ENCODE assay signal across 14 cellular contexts in genomic region chr10:132532784-132533560, GRCh38. TPM values are rescaled to one million over a fixed set of nuclear protein-coding genes. Genes with fewer than 3 reads are reported as not detected.
DNase-seq lines count a peak whose midpoint lies in the region; ATAC-seq and TF ChIP-seq lines count a peak whose summit lies in the region.
"Had no signal": no experiment of that assay in that cellular context is flagged by ENCODE, and none has a peak within 500 bp of the region (broad histone marks: within the 10 kb centered on the region; RNA-seq: fewer than 3 reads in every experiment).

No MANE protein-coding gene starts in this region.

- H3K4me2 ChIP-seq in IMR-90 (ENCODE audit: low read depth, low read length) (no peak overlapping the region), mesendoderm (ENCODE audit: low read length) (no peak overlapping the region)

- H4K91ac ChIP-seq in IMR-90 (ENCODE audit: insufficient read depth, low read depth, low read length), result no peak overlapping the region

- no peak overlapping the region for H3K18ac ChIP-seq in IMR-90 (ENCODE audit: low read depth, low read length)
- H3K18ac ChIP-seq in mesendoderm (ENCODE audit: low read length), result no peak overlapping the region

- no peak overlapping the region for H3K27ac Mint-ChIP-seq in Caco-2 (ENCODE audit: unreplicated experiment)
- H3K27ac Mint-ChIP-seq: CD4-positive, CD25-positive, alpha-beta regulatory T cell; nephron had no signal

- H3K23ac ChIP-seq in IMR-90 (ENCODE audit: low read depth, low read length) (0 out of 2 replicates have a peak overlapping the region, but pooled peaks have one; percentile 36), mesendoderm (ENCODE audit: low read length) (no peak overlapping the region)

- H3K9ac ChIP-seq in IMR-90 (ENCODE audit: low read depth, low read length) (no peak overlapping the region), mesendoderm (ENCODE audit: low read length) (no peak overlapping the region)

- peaks cover 25% of the 10 kb centered on the region for H3K9me1 ChIP-seq in IMR-90 (ENCODE audit: insufficient read depth, low read length)

- 76% methylated on average over 7 of the region's 14 CpGs; no CpG with 5 or more reads in 1 of the 2 experiments for WGBS in IMR-90 (ENCODE audit: extremely low coverage in 2 of 2, insufficient read length in 1 of 2), 2 experiments
- no CpG with 5 or more reads among the region's 14 CpGs for WGBS in mesendoderm (ENCODE audit: extremely low coverage, insufficient coverage, low lambda C conversion rate)
- 85 to 88% methylated on average over 14 of the region's 14 CpGs for WGBS in body of pancreas, 2 donors

- H2AK5ac ChIP-seq in IMR-90 (ENCODE audit: low read depth, low read length) (peak overlapping the region; percentile 29), mesendoderm (ENCODE audit: low read length) (no peak overlapping the region)

- H3K27ac ChIP-seq in IMR-90 (ENCODE audit: insufficient read depth, low read length), result no peak overlapping the region
- no peak overlapping the region for H3K27ac ChIP-seq in mesendoderm (ENCODE audit: low read depth, low read length)
- no peak overlapping the region for H3K27ac ChIP-seq in body of pancreas
- H3K27ac ChIP-seq: colonic mucosa, stomach had no signal

- H3K79me2 ChIP-seq in mesendoderm (ENCODE audit: control insufficient read depth, insufficient read depth, low read length), result no peaks in the 10 kb centered on the region

- H3K4me1 Mint-ChIP-seq in Caco-2 (ENCODE audit: low read depth, unreplicated experiment), result peaks cover 20% of the 10 kb centered on the region

- peaks cover 13 to 42% of the 10 kb centered on the region in 2 experiments for H3K79me1 ChIP-seq in IMR-90 (ENCODE audit: low read depth in 1 of 2, low read length in 2 of 2)
- H3K79me1 ChIP-seq in mesendoderm (ENCODE audit: low read length), result no peaks in the 10 kb centered on the region

- DNase-seq in Caco-2 (peak; percentile 22 to 44), IMR-90 (peak; percentile 87), brain pericyte (ENCODE audit: low read depth, low spot score) (peak; percentile 40), mesendoderm (peak; percentile 24), body of pancreas (no peak), GDM1 (lab: John Stamatoyannopoulos, UW) (no peak)
- DNase-seq: CD4-positive, CD25-positive, alpha-beta regulatory T cell; colonic mucosa; NCI-H1105; stimulated activated CD4-positive, alpha-beta T cell treated with anti-CD3 and anti-CD28 coated beads, Interleukin-1b, Interleukin-23, amount 100 ng/mL, for 48 hours had no signal

- no peak for TF ChIP-seq RAD21 in IMR-90 (IDR thresholded peaks at IDR 0.05; ENCODE audit: low read length)

- H2BK120ac ChIP-seq in IMR-90 (ENCODE audit: low read depth, low read length) (peak overlapping the region; percentile 13; the same call in 1 of the 2 replicates), mesendoderm (ENCODE audit: low read depth, low read length) (no peak overlapping the region)

- H3K9me3 ChIP-seq in Caco-2, result no peaks in the 10 kb centered on the region
- H3K9me3 ChIP-seq in IMR-90 (ENCODE audit: control insufficient read depth, insufficient read depth, low read length), result 0 out of 2 replicates have a peak, but pooled peaks cover 2% of the 10 kb centered on the region
- no peaks in the 10 kb centered on the region for H3K9me3 ChIP-seq in body of pancreas
- H3K9me3 ChIP-seq: colonic mucosa had no signal

- H2AK9ac ChIP-seq in IMR-90 (replicated peaks; ENCODE audit: low read depth, low read length, poor library complexity), result no peak overlapping the region

- in situ Hi-C loops in IMR-90 (cut with MboI; ENCODE audit: low sequenced_read_pairs), result no loop called here

- H3K14ac ChIP-seq in IMR-90 (replicated peaks; ENCODE audit: low read depth, low read length), result 0 out of 2 replicates have a peak overlapping the region, but pooled peaks have one; percentile 5

- H2BK15ac ChIP-seq in IMR-90 (ENCODE audit: low read depth, low read length) (no peak overlapping the region), mesendoderm (replicated peaks; ENCODE audit: low read depth) (no peak overlapping the region)

- H3K36me3 ChIP-seq in Caco-2 (ENCODE audit: control insufficient read depth, insufficient read depth, low read length) (no peaks in the 10 kb centered on the region), IMR-90 (ENCODE audit: control insufficient read depth, insufficient read depth, low read length) (no peaks in the 10 kb centered on the region), mesendoderm (ENCODE audit: control insufficient read depth, insufficient read depth, low read length) (no peaks in the 10 kb centered on the region), body of pancreas (replicated peaks in 1 of 2; ENCODE audit: insufficient read depth in 1 of 2, low read depth in 2 of 2) (no peaks in the 10 kb centered on the region)
- H3K36me3 ChIP-seq: colonic mucosa, stomach had no signal

- H2BK20ac ChIP-seq in IMR-90 (ENCODE audit: low read depth, low read length), result peak overlapping the region; percentile 64; the same call in 1 of the 2 replicates

- TF ChIP-seq POLR2A in IMR-90 (IDR thresholded peaks at IDR 0.05; ENCODE audit: low read depth, low read length) (no peak), body of pancreas (IDR thresholded peaks at IDR 0.05) (no peak)

- peaks cover 6% of the 10 kb centered on the region for H3K36me3 Mint-ChIP-seq in Caco-2 (ENCODE audit: insufficient read depth, unreplicated experiment)
- H3K36me3 Mint-ChIP-seq: CD4-positive, CD25-positive, alpha-beta regulatory T cell had no signal

- H2AFZ ChIP-seq in IMR-90 (replicated peaks; ENCODE audit: low read length, poor library complexity), result no peak overlapping the region

- H3K4me1 ChIP-seq in Caco-2 (peaks cover 13% of the 10 kb centered on the region; the same call in 1 of the 2 replicates), IMR-90 (ENCODE audit: control insufficient read depth, insufficient read depth, low read length) (peaks cover 13% of the 10 kb centered on the region; the same call in 1 of the 2 replicates), mesendoderm (ENCODE audit: control insufficient read depth, low read depth, low read length) (peaks cover 3% of the 10 kb centered on the region), body of pancreas (peaks cover 10% of the 10 kb centered on the region)

- H2BK5ac ChIP-seq in IMR-90 (ENCODE audit: low read depth, low read length, poor library complexity, severe bottlenecking) (no peak overlapping the region), mesendoderm (ENCODE audit: low read length) (no peak overlapping the region)

- H3K4me3 ChIP-seq in Caco-2 (ENCODE audit: low read depth, low read length) (no peak overlapping the region), IMR-90 (ENCODE audit: insufficient read depth, low read depth, low read length) (no peak overlapping the region), mesendoderm (ENCODE audit: low read length) (no peak overlapping the region), body of pancreas (no peak overlapping the region)
- H3K4me3 ChIP-seq: colonic mucosa, stomach had no signal

- CTCF ChIA-PET in Caco-2 (lab: Charles Lee) (no interaction called here), IMR-90 (lab: Yijun Ruan, JAX) (interaction anchor here (0.6 kb wide), 1 partner anchor 8 kb away, joined by 3 read pairs; no protein-coding TSS in a partner anchor)

- dilution Hi-C loops in IMR-90 (cut with HindIII; ENCODE audit: low sequenced_read_pairs, unreplicated experiment), result no loop called here

- POLR2A ChIA-PET in Caco-2 (lab: Charles Lee) (no interaction called here), IMR-90 (lab: Charles Lee; ENCODE audit: unreplicated experiment) (no interaction called here)

- TF ChIP-seq CTCF in Caco-2 (IDR thresholded peaks at IDR 0.05; ENCODE audit: insufficient read depth in 1 of 2, low read depth in 1 of 2, low read length in 1 of 2, severe bottlenecking in 1 of 2, unreplicated experiment in 1 of 2) (no peak), IMR-90 (conservative IDR thresholded peaks at IDR 0.05; ENCODE audit: low read depth, low read length) (no peak), body of pancreas (IDR thresholded peaks at IDR 0.05) (no peak)

- H4K8ac ChIP-seq in IMR-90 (ENCODE audit: low read depth in 2 of 2, low read length in 2 of 2) (no peak overlapping the region), mesendoderm (ENCODE audit: low read depth, low read length) (no peak overlapping the region)

- H3K9me3 Mint-ChIP-seq in Caco-2 (ENCODE audit: unreplicated experiment), result no peaks in the 10 kb centered on the region

- H3K4ac ChIP-seq in IMR-90 (ENCODE audit: low read depth, low read length) (peak overlapping the region; percentile 6), mesendoderm (ENCODE audit: low read depth, low read length) (no peak overlapping the region)

- no peak overlapping the region for H3K4me3 Mint-ChIP-seq in Caco-2 (ENCODE audit: unreplicated experiment)

- no peak overlapping the region for H4K5ac ChIP-seq in IMR-90 (ENCODE audit: low read depth, low read length)
- H4K5ac ChIP-seq in mesendoderm (ENCODE audit: low read length), result no peak overlapping the region

- no peaks in the 10 kb centered on the region for H3K27me3 Mint-ChIP-seq in Caco-2 (ENCODE audit: insufficient read depth, unreplicated experiment)

- no peaks in the 10 kb centered on the region for H3K27me3 ChIP-seq in Caco-2 (replicated peaks; ENCODE audit: control insufficient read depth, insufficient read depth, low read length)
- no peaks in the 10 kb centered on the region for H3K27me3 ChIP-seq in IMR-90 (ENCODE audit: control insufficient read depth, insufficient read depth, low read length)
- H3K27me3 ChIP-seq in mesendoderm (ENCODE audit: insufficient read depth, low read length, poor library complexity), result no peaks in the 10 kb centered on the region
- no peaks in the 10 kb centered on the region for H3K27me3 ChIP-seq in body of pancreas
- H3K27me3 ChIP-seq: colonic mucosa had no signal

- H3K56ac ChIP-seq in IMR-90 (ENCODE audit: extremely low read depth, insufficient read depth, low read length) (no peak overlapping the region), mesendoderm (ENCODE audit: low read length) (no peak overlapping the region)

- intact Hi-C loops in Caco-2 (cut with micrococcal nuclease; ENCODE audit: unreplicated experiment) (no loop called here), IMR-90 (cut with micrococcal nuclease) (no loop called here), body of pancreas (cut with DNase I) (no loop called here)

- no peaks in the 10 kb centered on the region; the same call in 1 of the 2 replicates for H4K20me1 ChIP-seq in IMR-90 (ENCODE audit: insufficient read depth, low read length)

- ATAC-seq in IMR-90 (ENCODE audit: low read depth), result no peak
- no peak for ATAC-seq in HG03095 (IDR thresholded peaks at IDR 0.05; ENCODE audit: unreplicated experiment)
- no peak for ATAC-seq in body of pancreas
- ATAC-seq in GM21515 (IDR thresholded peaks at IDR 0.05; ENCODE audit: unreplicated experiment), result no peak

- no TSS peak for BruUV-seq in Caco-2 (replicated peaks; lab: Mats Ljungman, UMichigan)
- BruUV-seq in IMR-90 (replicated peaks; lab: Mats Ljungman, UMichigan), result no TSS peak

RNA-seq across cellular contexts. Expression of gene INPP5A, which starts 4.6 kb away (rescaled TPM):
- total RNA-seq in Caco-2 (2022) (43.9 and 44.5 TPM in 2 replicates), IMR-90 (2012; rRNA removed) (31.7 and 36.7 TPM in 2 replicates), body of pancreas (10 to 100 TPM in 1 of 2 donors, 1 to 10 TPM in 1; 9.2 to 14.5 TPM)
- 20.6 and 21.4 TPM in 2 replicates for polyA plus RNA-seq in IMR-90 (2012; rRNA removed)
- 15.9 and 20.4 TPM in 2 replicates for polyA plus RNA-seq in IMR-90 (2012; cell fraction: cytosol; rRNA removed)
- 12.2 and 16.8 TPM in 2 replicates for polyA plus RNA-seq in IMR-90 (2012; cell fraction: nucleus; rRNA removed; ENCODE audit: low replicate concordance)
- 17.5 TPM for polyA plus RNA-seq in mesendoderm (2013, experiment 1 of 2)
- 18.1 TPM for polyA plus RNA-seq in mesendoderm (2013, experiment 2 of 2)

Comparison
In these comparisons a context has a peak if more than half of its experiments do, and no peak if none do; other contexts are left out.
1. DNase-seq: peak in Caco-2 (2 of 2), IMR-90 (single experiment), brain pericyte (single experiment) and mesendoderm (single experiment); none in body of pancreas (0 of 4) and GDM1 (single experiment).